Comparison of ENCODE assay signal across 15 cellular contexts in genomic region chr10:14259696-14260595, GRCh38.
DNase-seq lines count a peak whose midpoint lies in the region; ATAC-seq and TF ChIP-seq lines count a peak whose summit lies in the region.
"Had no signal": no experiment of that assay in that cellular context is flagged by ENCODE, and none has a peak within 500 bp of the region (broad histone marks: within the 10 kb centered on the region; RNA-seq: fewer than 3 reads in every experiment).

No MANE protein-coding gene starts in this region.

- peaks cover 54% of the 10 kb centered on the region for H3K4me1 Mint-ChIP-seq in neural progenitor cell
- no peaks in the 10 kb centered on the region for H3K4me1 Mint-ChIP-seq in activated CD4-positive, alpha-beta T cell treated with anti-CD3 and anti-CD28 coated beads, Interleukin-2, amount 10 ng/mL, durations not matched to agents 24 days and 14 days
- H3K4me1 Mint-ChIP-seq: CD4-positive, CD25-positive, alpha-beta regulatory T cell had no signal

- H3K4me3 Mint-ChIP-seq in neural progenitor cell = peak overlapping the region; percentile 53
- no peak overlapping the region for H3K4me3 Mint-ChIP-seq in activated CD4-positive, alpha-beta T cell treated with anti-CD3 and anti-CD28 coated beads, Interleukin-2, amount 10 ng/mL, durations not matched to agents 24 days and 14 days
- H3K4me3 Mint-ChIP-seq: CD4-positive, CD25-positive, alpha-beta regulatory T cell had no signal

- no peak for TF ChIP-seq POLR2A in transverse colon (IDR thresholded peaks at IDR 0.05)

- no peaks in the 10 kb centered on the region for H3K36me3 ChIP-seq in neural progenitor cell
- H3K36me3 ChIP-seq in transverse colon = no peaks in the 10 kb centered on the region
- H3K36me3 ChIP-seq: colonic mucosa had no signal

- peaks cover 8% of the 10 kb centered on the region for H3K4me1 ChIP-seq in neural progenitor cell
- peaks cover 0 to 5% (median 0%) of the 10 kb centered on the region in 4 donors for H3K4me1 ChIP-seq in transverse colon
- H3K4me1 ChIP-seq: colonic mucosa had no signal

- TF ChIP-seq CTCF in neural progenitor cell (IDR thresholded peaks at IDR 0.05) (no peak), transverse colon (IDR thresholded peaks at IDR 0.05) (no peak)

- no peak overlapping the region for H3K9ac ChIP-seq in neural progenitor cell

- no peaks in the 10 kb centered on the region for H3F3A ChIP-seq in neural progenitor cell (ENCODE audit: low read depth)

- ATAC-seq in HG02852 (IDR thresholded peaks at IDR 0.05; ENCODE audit: unreplicated experiment) = no peak
- ATAC-seq: stimulated activated naive CD8-positive, alpha-beta T cell treated with anti-CD3 and anti-CD28 coated beads, Interleukin-15, Interleukin-2, amounts not matched to agents 100 U/mL and 50 U/mL, for 24 hours had no signal

- H3K79me2 ChIP-seq in neural progenitor cell (ENCODE audit: low read depth) = no peaks in the 10 kb centered on the region

- peak overlapping the region; percentile 99 for H3K27ac Mint-ChIP-seq in neural progenitor cell
- no peak overlapping the region for H3K27ac Mint-ChIP-seq in activated CD4-positive, alpha-beta T cell treated with anti-CD3 and anti-CD28 coated beads, Interleukin-2, amount 10 ng/mL, durations not matched to agents 24 days and 14 days
- H3K27ac Mint-ChIP-seq: CD4-positive, CD25-positive, alpha-beta regulatory T cell had no signal

- DNase-seq in Caki2 (ENCODE audit: low read depth) (peak; percentile 75), NCI-H510A treated with DMSO at 0.1 percent for 48 hours (lab: John Stamatoyannopoulos, UW) (peak; percentile 54), fibroblast of gingiva (ENCODE audit: low read depth) (peak; percentile 92), neural progenitor cell (ENCODE audit: low spot score) (no peak), DMS79 treated with DMSO at 0.1 percent for 48 hours (lab: John Stamatoyannopoulos, UW) (no peak), transverse colon (no peak)
- no peak for DNase-seq in activated CD4-positive, alpha-beta T cell treated with anti-CD3 and anti-CD28 coated beads, Interleukin-2, amount 10 ng/mL, durations not matched to agents 24 days and 14 days
- DNase-seq: activated CD4-positive, alpha-beta T cell treated with anti-CD3 and anti-CD28 coated beads for 4 hours; activated gamma-delta T cell; CD4-positive, CD25-positive, alpha-beta regulatory T cell; colonic mucosa; NCI-H2029; Right ventricle myocardium superior; stimulated activated naive CD8-positive, alpha-beta T cell treated with anti-CD3 and anti-CD28 coated beads, Interleukin-15, Interleukin-2, amounts not matched to agents 100 U/mL and 50 U/mL, for 24 hours had no signal

- intact Hi-C loops in activated CD4-positive, alpha-beta T cell treated with anti-CD3 and anti-CD28 coated beads, Interleukin-2, amount 10 ng/mL, durations not matched to agents 24 days and 14 days (cut with micrococcal nuclease) = no loop called here
- intact Hi-C loops in transverse colon (cut with DNase I; ENCODE audit: low total_unique reads) = no loop called here

- peaks cover 14% of the 10 kb centered on the region for H3K9me3 Mint-ChIP-seq in neural progenitor cell
- H3K9me3 Mint-ChIP-seq in activated CD4-positive, alpha-beta T cell treated with anti-CD3 and anti-CD28 coated beads, Interleukin-2, amount 10 ng/mL, durations not matched to agents 24 days and 14 days = no peaks in the 10 kb centered on the region

- no peak for TF ChIP-seq EP300 in transverse colon (IDR thresholded peaks at IDR 0.05; ENCODE audit: low read depth)

- H3K27ac ChIP-seq in neural progenitor cell (no peak overlapping the region), transverse colon (no peak overlapping the region)
- H3K27ac ChIP-seq: colonic mucosa had no signal

- no peak overlapping the region for H3K4me2 ChIP-seq in neural progenitor cell

- WGBS in transverse colon (ENCODE audit: low coverage in 1 of 2), 2 donors = 31 to 47% methylated on average over 3 to 7 of the region's 7 CpGs

- in situ Hi-C loops in Caki2 (cut with HindIII; ENCODE audit: low pct_unique_long_range_greater_than_20kb, low sequenced_read_pairs) = no loop called here
- in situ Hi-C loops in transverse colon (cut with MboI; ENCODE audit: low pct_ligation_motif_present in 1 of 4, low pct_unique_long_range_greater_than_20kb in 1 of 4, low sequenced_read_pairs in 3 of 4) = no loop called here

- H3K36me3 Mint-ChIP-seq in neural progenitor cell = peaks cover 3% of the 10 kb centered on the region
- H3K36me3 Mint-ChIP-seq in activated CD4-positive, alpha-beta T cell treated with anti-CD3 and anti-CD28 coated beads, Interleukin-2, amount 10 ng/mL, durations not matched to agents 24 days and 14 days (ENCODE audit: low read depth) = no peaks in the 10 kb centered on the region
- H3K36me3 Mint-ChIP-seq: CD4-positive, CD25-positive, alpha-beta regulatory T cell had no signal

- H2AFZ ChIP-seq in neural progenitor cell (replicated peaks) = no peak overlapping the region

- no peaks in the 10 kb centered on the region for H4K20me1 ChIP-seq in neural progenitor cell (ENCODE audit: low read depth)

- H3K27me3 Mint-ChIP-seq in neural progenitor cell (ENCODE audit: insufficient read depth, low read depth) = peaks cover 5% of the 10 kb centered on the region
- H3K27me3 Mint-ChIP-seq in activated CD4-positive, alpha-beta T cell treated with anti-CD3 and anti-CD28 coated beads, Interleukin-2, amount 10 ng/mL, durations not matched to agents 24 days and 14 days = peaks cover 14% of the 10 kb centered on the region

- H3K4me3 ChIP-seq in neural progenitor cell (no peak overlapping the region), transverse colon (no peak overlapping the region)
- H3K4me3 ChIP-seq: colonic mucosa had no signal

- H3K9me3 ChIP-seq in neural progenitor cell (ENCODE audit: low read depth) (peaks cover 7% of the 10 kb centered on the region), transverse colon (no peaks in the 10 kb centered on the region)
- H3K9me3 ChIP-seq: colonic mucosa had no signal

- H3K27me3 ChIP-seq in neural progenitor cell (no peaks in the 10 kb centered on the region), transverse colon (peaks cover 5% of the 10 kb centered on the region)
- H3K27me3 ChIP-seq: colonic mucosa had no signal

Comparison
In these comparisons a context has a peak if more than half of its experiments do, and no peak if none do; other contexts are left out.
1. DNase-seq: peak in Caki2 (single experiment), NCI-H510A treated with DMSO at 0.1 percent for 48 hours (single experiment) and fibroblast of gingiva (single experiment); none in neural progenitor cell (single experiment), DMS79 treated with DMSO at 0.1 percent for 48 hours (single experiment), activated CD4-positive, alpha-beta T cell treated with anti-CD3 and anti-CD28 coated beads, Interleukin-2, amount 10 ng/mL, durations not matched to agents 24 days and 14 days (single experiment) and transverse colon (single experiment).